In the genomic region with DNA sequence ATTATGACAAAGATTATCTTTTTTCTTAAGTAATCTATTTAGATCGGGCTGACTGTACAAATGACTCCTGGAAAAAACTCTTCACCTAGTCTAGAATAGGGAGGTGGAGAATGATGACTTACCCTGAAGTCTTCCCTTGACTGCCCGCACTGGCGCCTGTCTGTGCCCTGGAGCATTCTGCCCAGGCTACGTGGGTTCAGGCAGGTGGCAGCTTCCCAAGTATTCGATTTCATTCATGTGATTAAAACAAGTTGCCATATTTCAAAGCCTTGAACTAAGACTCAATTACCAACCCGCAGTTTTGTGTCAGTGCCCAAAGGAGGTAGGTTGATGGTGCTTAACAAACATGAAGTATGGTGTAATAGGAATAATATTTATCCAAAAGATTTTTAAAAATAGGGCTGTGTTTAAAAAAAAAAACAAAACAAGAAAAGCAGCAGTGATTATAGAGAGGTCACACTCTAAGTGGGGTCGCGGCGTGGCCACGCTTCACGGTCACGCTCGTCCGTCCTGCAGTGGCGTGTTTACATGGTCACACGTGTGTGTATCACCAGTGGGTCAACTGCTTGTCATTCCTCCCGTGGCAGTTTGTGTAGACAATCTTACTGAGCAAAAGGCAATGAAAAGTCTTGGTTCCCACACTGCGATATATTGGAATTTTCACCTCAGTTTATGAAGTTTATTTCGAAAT, we compare ENCODE assay signal across 25 cellular contexts.
"Had no signal": no experiment of that assay in that cellular context is flagged by ENCODE, and none has a peak within 500 bp of the region (broad histone marks: within the 10 kb centered on the region; RNA-seq: fewer than 3 reads in every experiment).

No MANE protein-coding gene starts in this region.

- H3K9me3 ChIP-seq: adrenal gland, heart right ventricle, lower lobe of right lung, prostate gland, tibial artery had no signal

- H3K4me3 Mint-ChIP-seq: activated naive CD8-positive, alpha-beta T cell; activated T-cell treated with anti-CD3 and anti-CD28 coated beads, Interleukin-2, amount 50 U/mL, for 4 hours; central memory CD8-positive, alpha-beta T cell; natural killer cell; stimulated activated effector memory CD8-positive, alpha-beta T cell treated with anti-CD3 and anti-CD28 coated beads, Interleukin-12 subunit alpha, Interleukin-12 subunit beta, amount 100 ng/mL, for 72 hours; stimulated activated naive CD8-positive, alpha-beta T cell treated with anti-CD3 and anti-CD28 coated beads, Interleukin-15, amount 100 ng/mL, for 72 hours; T-helper 2 cell treated with Interferon-gamma antibody and Interleukin-4, amounts not matched to agents 5 μg/mL and 100 μg/mL, for 36 hours had no signal

- DNase-seq: activated CD4-positive, alpha-beta T cell treated with anti-CD3 and anti-CD28 coated beads, Interleukin-2, amount 50 U/mL, for 1 hour; activated CD4-positive, CD25-positive, alpha-beta regulatory T cell treated with anti-CD3 and anti-CD28 coated beads, Interleukin-2, amount 50 U/mL, for 72 hours; activated CD8-positive, alpha-beta memory T cell treated with anti-CD3 and anti-CD28 coated beads for 24 hours; activated CD8-positive, alpha-beta memory T cell treated with anti-CD3 and anti-CD28 coated beads, Interleukin-2, amount 50 U/mL, for 48 hours; activated naive CD4-positive, alpha-beta T cell; activated T-cell treated with anti-CD3 and anti-CD28 coated beads, Interleukin-2, amount 50 U/mL, for 4 hours; adrenal gland; effector memory CD4-positive, alpha-beta T cell; heart right ventricle; islet precursor cell; lower lobe of right lung; midbrain; natural killer cell; stimulated activated CD4-positive, alpha-beta T cell treated with anti-CD3 and anti-CD28 coated beads, Interleukin-12 subunit alpha, Interleukin-12 subunit beta, amount 100 ng/mL, for 4 hours; stimulated activated naive CD8-positive, alpha-beta T cell treated with anti-CD3 and anti-CD28 coated beads, Interleukin-15, amount 100 ng/mL, for 72 hours; tibial artery had no signal

- H3K9me3 Mint-ChIP-seq: activated T-cell treated with anti-CD3 and anti-CD28 coated beads, Interleukin-2, amount 50 U/mL, for 4 hours; activated T-helper 2 cell treated with anti-CD3 and anti-CD28 coated beads, Interferon-gamma antibody, Interleukin-2, Interleukin-4, amounts not matched to agents 10 μg/mL and 5 μg/mL and 100 μg/mL, durations not matched to agents 14 hours and 24 hours and 36 hours; central memory CD8-positive, alpha-beta T cell; natural killer cell; stimulated activated effector memory CD8-positive, alpha-beta T cell treated with anti-CD3 and anti-CD28 coated beads, Interleukin-12 subunit alpha, Interleukin-12 subunit beta, amount 100 ng/mL, for 72 hours; stimulated activated naive CD8-positive, alpha-beta T cell treated with anti-CD3 and anti-CD28 coated beads, Interleukin-15, amount 100 ng/mL, for 72 hours; T-helper 2 cell treated with Interferon-gamma antibody and Interleukin-4, amounts not matched to agents 5 μg/mL and 100 μg/mL, for 36 hours had no signal

- H3K27me3 Mint-ChIP-seq: activated naive CD8-positive, alpha-beta T cell; central memory CD8-positive, alpha-beta T cell; stimulated activated naive CD8-positive, alpha-beta T cell treated with anti-CD3 and anti-CD28 coated beads, Interleukin-15, amount 100 ng/mL, for 72 hours had no signal

- ATAC-seq: activated T-cell treated with anti-CD3 and anti-CD28 coated beads, Interleukin-2, amount 50 U/mL, for 4 hours; heart right ventricle; lower lobe of right lung; natural killer cell; stimulated activated effector memory CD8-positive, alpha-beta T cell treated with anti-CD3 and anti-CD28 coated beads, Interleukin-12 subunit alpha, Interleukin-12 subunit beta, amount 100 ng/mL, for 72 hours; stimulated activated naive CD8-positive, alpha-beta T cell treated with anti-CD3 and anti-CD28 coated beads, Interleukin-15, amount 100 ng/mL, for 72 hours had no signal

- H3K4me3 ChIP-seq: adrenal gland, heart right ventricle, lower lobe of right lung, prostate gland, tibial artery had no signal

- H3K27ac Mint-ChIP-seq: activated naive CD8-positive, alpha-beta T cell; activated T-helper 2 cell treated with anti-CD3 and anti-CD28 coated beads, Interferon-gamma antibody, Interleukin-2, Interleukin-4, amounts not matched to agents 10 μg/mL and 5 μg/mL and 100 μg/mL, durations not matched to agents 14 hours and 24 hours and 36 hours; stimulated activated effector memory CD8-positive, alpha-beta T cell treated with anti-CD3 and anti-CD28 coated beads, Interleukin-12 subunit alpha, Interleukin-12 subunit beta, amount 100 ng/mL, for 72 hours; stimulated activated naive CD8-positive, alpha-beta T cell treated with anti-CD3 and anti-CD28 coated beads, Interleukin-15, amount 100 ng/mL, for 72 hours; T-helper 2 cell treated with Interferon-gamma antibody and Interleukin-4, amounts not matched to agents 5 μg/mL and 100 μg/mL, for 36 hours had no signal

- H3K27ac ChIP-seq: adrenal gland, heart right ventricle, lower lobe of right lung, prostate gland, tibial artery, VCaP had no signal

- H3K27me3 ChIP-seq: adrenal gland, heart right ventricle, tibial artery had no signal

- H3K4me1 ChIP-seq: lower lobe of right lung, prostate gland, tibial artery had no signal

- FAIRE-seq: astrocyte, colon had no signal
